ENCODE assay signal across 1 cellular context in the genomic region with DNA sequence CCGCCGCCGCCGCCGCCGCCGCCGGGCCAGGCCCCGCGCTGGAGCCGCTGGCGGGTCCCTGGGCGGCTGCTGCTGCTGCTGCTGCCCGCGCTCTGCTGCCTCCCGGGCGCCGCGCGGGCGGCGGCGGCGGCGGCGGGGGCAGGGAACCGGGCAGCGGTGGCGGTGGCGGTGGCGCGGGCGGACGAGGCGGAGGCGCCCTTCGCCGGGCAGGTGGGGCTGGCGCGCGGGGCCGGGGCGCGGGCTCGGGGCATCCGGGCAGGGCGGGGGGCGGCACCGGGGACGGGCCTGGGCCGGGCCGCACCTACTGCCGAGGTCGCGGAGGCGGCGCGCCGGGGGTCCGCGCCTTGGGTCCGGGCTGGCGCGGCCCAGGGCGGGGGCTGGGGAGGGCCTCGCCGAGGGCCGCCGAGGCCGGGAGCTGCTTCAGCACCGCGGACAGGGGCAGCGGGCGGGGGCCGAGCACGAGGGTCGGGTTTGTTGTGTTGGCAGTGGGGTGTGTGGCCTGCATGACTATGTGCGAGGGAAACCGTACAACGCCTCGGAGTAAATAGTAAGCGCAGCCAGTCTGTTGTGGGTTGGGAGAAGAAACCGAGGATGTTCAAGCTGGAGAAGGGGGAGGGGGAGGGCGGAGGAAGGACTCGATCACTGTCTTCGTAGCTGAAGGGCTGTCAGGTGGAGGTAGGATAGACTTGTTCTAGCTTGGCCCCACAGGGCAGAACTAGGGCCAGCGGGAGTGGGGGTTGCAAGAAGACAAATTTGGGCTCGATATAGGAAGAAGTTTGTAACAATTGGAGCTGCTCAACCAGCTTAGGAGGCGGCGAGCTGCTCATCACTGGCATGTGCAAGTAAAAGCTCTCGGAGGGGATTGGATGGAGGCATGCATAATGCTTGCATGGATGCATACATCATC.
A peak's percentile ranks its signal among the peaks of the same experiment; 100 is the strongest.
TF ChIP-seq lines count a peak whose summit lies in the region.

No MANE protein-coding gene starts in this region.

TF ChIP-seq in WTC11, 78 proteins besides CTCF, POLR2A, EP300 and RAD21 (continued from another document):
- TF ChIP-seq, protein P1, sequence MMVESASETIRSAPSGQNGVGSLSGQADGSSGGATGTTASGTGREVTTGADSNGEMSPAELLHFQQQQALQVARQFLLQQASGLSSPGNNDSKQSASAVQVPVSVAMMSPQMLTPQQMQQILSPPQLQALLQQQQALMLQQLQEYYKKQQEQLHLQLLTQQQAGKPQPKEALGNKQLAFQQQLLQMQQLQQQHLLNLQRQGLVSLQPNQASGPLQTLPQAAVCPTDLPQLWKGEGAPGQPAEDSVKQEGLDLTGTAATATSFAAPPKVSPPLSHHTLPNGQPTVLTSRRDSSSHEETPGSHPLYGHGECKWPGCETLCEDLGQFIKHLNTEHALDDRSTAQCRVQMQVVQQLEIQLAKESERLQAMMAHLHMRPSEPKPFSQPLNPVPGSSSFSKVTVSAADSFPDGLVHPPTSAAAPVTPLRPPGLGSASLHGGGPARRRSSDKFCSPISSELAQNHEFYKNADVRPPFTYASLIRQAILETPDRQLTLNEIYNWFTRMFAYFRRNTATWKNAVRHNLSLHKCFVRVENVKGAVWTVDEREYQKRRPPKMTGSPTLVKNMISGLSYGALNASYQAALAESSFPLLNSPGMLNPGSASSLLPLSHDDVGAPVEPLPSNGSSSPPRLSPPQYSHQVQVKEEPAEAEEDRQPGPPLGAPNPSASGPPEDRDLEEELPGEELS (CRISPR knock-in tag; IDR thresholded peaks at IDR 0.05), result peak; percentile 97
- TF ChIP-seq SMAD3 (CRISPR knock-in tag; IDR thresholded peaks at IDR 0.05; ENCODE audit: borderline replicate concordance) (peak; percentile 88; the same call in 1 of the 2 replicates), TEAD4 (CRISPR knock-in tag; IDR thresholded peaks at IDR 0.05) (peak; percentile 86), ZNF423 (CRISPR knock-in tag; IDR thresholded peaks at IDR 0.05) (no peak), JUN (CRISPR knock-in tag; IDR thresholded peaks at IDR 0.05) (peak; percentile 94; the same call in 1 of the 2 replicates), NFATC4 (CRISPR knock-in tag; IDR thresholded peaks at IDR 0.05) (no peak), E2F5 (CRISPR knock-in tag; IDR thresholded peaks at IDR 0.05) (0 out of 2 replicates have a peak, but pooled peaks have one; percentile 33), FOXK1 (CRISPR knock-in tag; IDR thresholded peaks at IDR 0.05) (peak; percentile 95), ETV6 (CRISPR knock-in tag; IDR thresholded peaks at IDR 0.05) (peak; percentile 94)
- TF ChIP-seq, protein P2, sequence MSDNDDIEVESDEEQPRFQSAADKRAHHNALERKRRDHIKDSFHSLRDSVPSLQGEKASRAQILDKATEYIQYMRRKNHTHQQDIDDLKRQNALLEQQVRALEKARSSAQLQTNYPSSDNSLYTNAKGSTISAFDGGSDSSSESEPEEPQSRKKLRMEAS (CRISPR knock-in tag; IDR thresholded peaks at IDR 0.05), result peak; percentile 88; the same call in 1 of the 2 replicates
TF ChIP-seq in WTC11: peak in this region for 34.
